Comparison of ENCODE assay signal across 8 cellular contexts in the genomic region with DNA sequence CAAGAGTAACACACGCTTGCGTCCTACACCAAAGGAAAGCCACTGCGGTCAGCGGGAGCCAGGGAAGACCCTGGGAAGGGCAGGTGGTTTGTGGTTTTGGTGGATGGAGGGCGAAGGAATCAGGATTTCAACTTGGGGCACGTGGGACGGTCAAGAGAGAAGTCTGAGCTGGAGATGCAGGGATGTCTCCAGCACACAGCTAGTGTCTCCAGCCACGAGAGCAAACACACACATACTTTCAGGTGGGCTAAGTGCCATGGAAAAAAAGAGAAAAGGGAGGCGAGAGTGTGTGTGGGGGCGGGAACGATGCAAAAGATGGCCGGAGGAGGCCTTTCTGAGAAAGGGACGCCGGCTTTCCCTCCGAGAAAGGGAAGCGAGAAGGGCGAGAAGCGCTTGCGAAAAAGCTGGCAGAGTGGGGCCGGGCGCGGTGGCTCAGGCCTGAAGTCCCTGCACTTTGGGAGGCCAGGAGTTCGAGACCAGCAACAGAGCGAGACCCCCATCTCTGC. TPM values are rescaled to one million over a fixed set of nuclear protein-coding genes. Genes with fewer than 3 reads are reported as not detected.
A peak's percentile ranks its signal among the peaks of the same experiment; 100 is the strongest.
DNase-seq lines count a peak whose midpoint lies in the region; ATAC-seq and TF ChIP-seq lines count a peak whose summit lies in the region.

No MANE protein-coding gene starts in this region.

- H3K4me2 ChIP-seq in DOHH2 (ENCODE audit: low read length): peak overlapping the region; percentile 80

- H3K4me1 ChIP-seq in DOHH2 (ENCODE audit: control insufficient read depth, low read length): peaks cover 29% of the 10 kb centered on the region

- peaks cover 29% of the 10 kb centered on the region for H3K36me3 Mint-ChIP-seq in activated naive CD4-positive, alpha-beta T cell treated with anti-CD3 and anti-CD28 coated beads for 36 hours (ENCODE audit: low read depth)
- H3K36me3 Mint-ChIP-seq in progenitor cell of endocrine pancreas (ENCODE audit: insufficient read depth): peaks cover 12% of the 10 kb centered on the region

- peaks cover 25% of the 10 kb centered on the region for H4K20me1 ChIP-seq in DOHH2 (ENCODE audit: control insufficient read depth, insufficient read depth, low read depth, low read length)

- H3K27me3 Mint-ChIP-seq in activated naive CD4-positive, alpha-beta T cell treated with anti-CD3 and anti-CD28 coated beads for 36 hours (ENCODE audit: low read depth): no peaks in the 10 kb centered on the region
- H3K27me3 Mint-ChIP-seq in progenitor cell of endocrine pancreas: peaks cover 5% of the 10 kb centered on the region

- peak overlapping the region; percentile 97 for H3K4me3 ChIP-seq in DOHH2 (ENCODE audit: low read length)

- CTCF ChIA-PET in activated naive CD4-positive, alpha-beta T cell treated with anti-CD3 and anti-CD28 coated beads for 36 hours (lab: Charles Lee): interaction anchor here (1.1 to 1.3 kb wide), 3 partner anchors 47 to 249 kb away, joined by 3 read pairs; a partner anchor contains a TSS

- peaks cover 15% of the 10 kb centered on the region for H3F3A ChIP-seq in DOHH2 (ENCODE audit: control insufficient read depth, insufficient read depth)

- H3K27ac ChIP-seq in DOHH2 (ENCODE audit: low read depth, low read length): peak overlapping the region; percentile 81

- peaks cover 39% of the 10 kb centered on the region for H3K4me1 Mint-ChIP-seq in activated naive CD4-positive, alpha-beta T cell treated with anti-CD3 and anti-CD28 coated beads for 36 hours (ENCODE audit: low read depth)
- peaks cover 23% of the 10 kb centered on the region for H3K4me1 Mint-ChIP-seq in progenitor cell of endocrine pancreas (ENCODE audit: low read depth)

- no peak for TF ChIP-seq CTCF in DOHH2 (IDR thresholded peaks at IDR 0.05; ENCODE audit: low read depth, low read length, poor library complexity, severe bottlenecking)
- TF ChIP-seq CTCF in progenitor cell of endocrine pancreas (IDR thresholded peaks at IDR 0.05; ENCODE audit: unreplicated experiment): no peak

- no peaks in the 10 kb centered on the region for H3K9me3 Mint-ChIP-seq in activated naive CD4-positive, alpha-beta T cell treated with anti-CD3 and anti-CD28 coated beads for 36 hours
- no peaks in the 10 kb centered on the region for H3K9me3 Mint-ChIP-seq in progenitor cell of endocrine pancreas (ENCODE audit: low read depth)

- H3K4me3 Mint-ChIP-seq in activated naive CD4-positive, alpha-beta T cell treated with anti-CD3 and anti-CD28 coated beads for 36 hours: peak overlapping the region; percentile 83
- H3K4me3 Mint-ChIP-seq in progenitor cell of endocrine pancreas (ENCODE audit: low read depth): peak overlapping the region; percentile 97

- no peaks in the 10 kb centered on the region for H3K27me3 ChIP-seq in DOHH2 (ENCODE audit: control insufficient read depth, low read length)

- H3K79me2 ChIP-seq in DOHH2 (ENCODE audit: control insufficient read depth, low read length): peaks cover 49% of the 10 kb centered on the region

- H3K9me2 ChIP-seq in DOHH2 (replicated peaks; ENCODE audit: control insufficient read depth, low read length): no peaks in the 10 kb centered on the region

- no peaks in the 10 kb centered on the region for H3K9me3 ChIP-seq in DOHH2 (ENCODE audit: control insufficient read depth, insufficient read depth, low read length)

- H3K27ac Mint-ChIP-seq in activated naive CD4-positive, alpha-beta T cell treated with anti-CD3 and anti-CD28 coated beads for 36 hours: peak overlapping the region; percentile 98
- H3K27ac Mint-ChIP-seq in progenitor cell of endocrine pancreas: peak overlapping the region; percentile 100

- ATAC-seq in left cardiac atrium (no peak), HG02678 (IDR thresholded peaks at IDR 0.05; ENCODE audit: unreplicated experiment) (no peak), HG02759 (IDR thresholded peaks at IDR 0.05; ENCODE audit: unreplicated experiment) (no peak)

- intact Hi-C loops in activated naive CD4-positive, alpha-beta T cell treated with anti-CD3 and anti-CD28 coated beads for 36 hours (cut with micrococcal nuclease): loop anchor here (2.0 to 10.0 kb wide), 6 partner anchors 101 to 1087 kb away; a partner anchor contains a TSS
- intact Hi-C loops in left cardiac atrium (cut with DNase I): no loop called here

- DNase-seq in NCI-H2227 treated with DMSO at 0.1 percent for 48 hours (lab: John Stamatoyannopoulos, UW) (peak; percentile 36), left cardiac atrium (peak; percentile 53), progenitor cell of endocrine pancreas (ENCODE audit: low spot score, unreplicated experiment) (no peak), NCI-H345 treated with DMSO at 0.1 percent for 48 hours (lab: John Stamatoyannopoulos, UW; ENCODE audit: unreplicated experiment) (no peak)
- peak; percentile 55 for DNase-seq in activated naive CD4-positive, alpha-beta T cell treated with anti-CD3 and anti-CD28 coated beads for 36 hours

- peaks cover 39% of the 10 kb centered on the region for H3K36me3 ChIP-seq in DOHH2 (ENCODE audit: control insufficient read depth, low read length)

RNA-seq across cellular contexts. Expression of a gene that starts 1.4 kb away (rescaled TPM):
- total RNA-seq in activated naive CD4-positive, alpha-beta T cell treated with anti-CD3 and anti-CD28 coated beads for 36 hours: 100 to 1,000 TPM; 226 to 235 TPM
- total RNA-seq in left cardiac atrium (10 to 100 TPM; 60.4 to 89.9 TPM), progenitor cell of endocrine pancreas (197 and 199 TPM in 2 replicates)

Comparison
In these comparisons a context has a peak if more than half of its experiments do, and no peak if none do; other contexts are left out.
1. DNase-seq: peak in NCI-H2227 treated with DMSO at 0.1 percent for 48 hours (single experiment), activated naive CD4-positive, alpha-beta T cell treated with anti-CD3 and anti-CD28 coated beads for 36 hours (single experiment) and left cardiac atrium (single experiment); none in progenitor cell of endocrine pancreas (single experiment) and NCI-H345 treated with DMSO at 0.1 percent for 48 hours (single experiment).